In genomic region chr22:37213218-37213855, GRCh38 we compare ENCODE assay signal across 1 cellular context.
A peak's percentile ranks its signal among the peaks of the same experiment; 100 is the strongest.
TF ChIP-seq lines count a peak whose summit lies in the region.

No MANE protein-coding gene starts in this region.

TF ChIP-seq in GM12878, 131 proteins besides CTCF, POLR2A, EP300 and RAD21:
- TF ChIP-seq ETV6 (conservative IDR thresholded peaks at IDR 0.05 in 1 of 2, IDR thresholded peaks at IDR 0.05 in 1 of 2; ENCODE audit: borderline replicate concordance in 1 of 2, low read depth in 1 of 2) (no peak), DPF2 (IDR thresholded peaks at IDR 0.05) (peak; percentile 69)
